11 cellular contexts compared by ENCODE assay signal in genomic region chr3:193851941-193852674, GRCh38.
DNase-seq lines count a peak whose midpoint lies in the region; ATAC-seq, FAIRE-seq and TF ChIP-seq lines count a peak whose summit lies in the region.
"Had no signal": no experiment of that assay in that cellular context is flagged by ENCODE, and none has a peak within 500 bp of the region (broad histone marks: within the 10 kb centered on the region; RNA-seq: fewer than 3 reads in every experiment).

No MANE protein-coding gene starts in this region.

- FAIRE-seq in GM12892 (lab: Jason Lieb, UNC), result no peak

- DNase-seq in Daoy (ENCODE audit: low read depth), result peak; percentile 51
- DNase-seq in SJCRH30, result peak; percentile 41 to 68
- peak in 1 of 5 donors; percentile 42 for DNase-seq in heart left ventricle
- no peak for DNase-seq in progenitor cell of endocrine pancreas (ENCODE audit: low spot score, unreplicated experiment)
- no peak for DNase-seq in foreskin keratinocyte
- DNase-seq in inferior parietal cortex (ENCODE audit: extremely low spot score), result no peak
- DNase-seq in GM12892 (ENCODE audit: insufficient read length), result no peak
- DNase-seq: activated CD4-positive, alpha-beta T cell treated with anti-CD3 and anti-CD28 coated beads, Interleukin-2, amount 50 U/mL, for 48 hours; CD8-positive, alpha-beta T cell; stimulated activated naive CD8-positive, alpha-beta T cell treated with anti-CD3 and anti-CD28 coated beads, Interleukin-15, amount 100 ng/mL, for 72 hours had no signal

- TF ChIP-seq POLR2A in heart left ventricle (IDR thresholded peaks at IDR 0.05) (no peak), GM12892 (IDR thresholded peaks at IDR 0.05; ENCODE audit: low read depth, low read length) (no peak)

- H3K4me3 ChIP-seq in SJCRH30 (peak overlapping the region; percentile 8; the same call in 1 of the 2 replicates), heart left ventricle (no peak overlapping the region)

- H3K27ac Mint-ChIP-seq in progenitor cell of endocrine pancreas, result peak overlapping the region; percentile 88
- H3K27ac Mint-ChIP-seq: CD8-positive, alpha-beta T cell; stimulated activated naive CD8-positive, alpha-beta T cell treated with anti-CD3 and anti-CD28 coated beads, Interleukin-15, amount 100 ng/mL, for 72 hours had no signal

- 43 to 60% (median 50%) methylated on average over 13 of the region's 13 CpGs for WGBS in heart left ventricle, 4 donors

- peaks cover 4% of the 10 kb centered on the region for H3K9me3 Mint-ChIP-seq in progenitor cell of endocrine pancreas (ENCODE audit: low read depth)
- H3K9me3 Mint-ChIP-seq: CD8-positive, alpha-beta T cell; stimulated activated naive CD8-positive, alpha-beta T cell treated with anti-CD3 and anti-CD28 coated beads, Interleukin-15, amount 100 ng/mL, for 72 hours had no signal

- intact Hi-C loops in heart left ventricle (cut with DNase I), result loop anchor here in 1 of 10 donors (5.0 kb wide), 1 partner anchor 55 kb away; no protein-coding TSS in a partner anchor

- H3K27me3 ChIP-seq in SJCRH30 (no peaks in the 10 kb centered on the region), heart left ventricle (no peaks in the 10 kb centered on the region), foreskin keratinocyte (no peaks in the 10 kb centered on the region)

- H3K4me1 ChIP-seq in SJCRH30, result peaks cover 15% of the 10 kb centered on the region
- H3K4me1 ChIP-seq in heart left ventricle, result peaks cover 0 to 29% (median 17%) of the 10 kb centered on the region in 12 donors
- no peaks in the 10 kb centered on the region for H3K4me1 ChIP-seq in foreskin keratinocyte

- peaks cover 5% of the 10 kb centered on the region; the same call in 1 of the 2 replicates for H3K9me3 ChIP-seq in SJCRH30 (replicated peaks)
- H3K9me3 ChIP-seq in heart left ventricle, result no peaks in the 10 kb centered on the region

- TF ChIP-seq CTCF in heart left ventricle (IDR thresholded peaks at IDR 0.05) (no peak), progenitor cell of endocrine pancreas (IDR thresholded peaks at IDR 0.05; ENCODE audit: unreplicated experiment) (no peak), foreskin keratinocyte (conservative IDR thresholded peaks at IDR 0.05) (no peak)

- H3K4me3 Mint-ChIP-seq in progenitor cell of endocrine pancreas (ENCODE audit: low read depth), result no peak overlapping the region
- H3K4me3 Mint-ChIP-seq: CD8-positive, alpha-beta T cell; stimulated activated naive CD8-positive, alpha-beta T cell treated with anti-CD3 and anti-CD28 coated beads, Interleukin-15, amount 100 ng/mL, for 72 hours had no signal

- no peaks in the 10 kb centered on the region for H3K36me3 ChIP-seq in SJCRH30
- no peaks in the 10 kb centered on the region for H3K36me3 ChIP-seq in heart left ventricle

- H3K4me1 Mint-ChIP-seq in progenitor cell of endocrine pancreas (ENCODE audit: low read depth), result peaks cover 36% of the 10 kb centered on the region
- H3K4me1 Mint-ChIP-seq: stimulated activated naive CD8-positive, alpha-beta T cell treated with anti-CD3 and anti-CD28 coated beads, Interleukin-15, amount 100 ng/mL, for 72 hours had no signal

- H3K27me3 Mint-ChIP-seq in progenitor cell of endocrine pancreas, result no peaks in the 10 kb centered on the region

- H3K27ac ChIP-seq in SJCRH30, result no peak overlapping the region
- H3K27ac ChIP-seq in heart left ventricle, result peak overlapping the region in 4 of 12 donors; percentile 11 to 32 (median 21)
- H3K27ac ChIP-seq in foreskin keratinocyte, result no peak overlapping the region

- peaks cover 3% of the 10 kb centered on the region for H3K36me3 Mint-ChIP-seq in progenitor cell of endocrine pancreas (ENCODE audit: insufficient read depth)
- H3K36me3 Mint-ChIP-seq: CD8-positive, alpha-beta T cell had no signal

- ATAC-seq in heart left ventricle (peak; percentile 47 to 58 (median 54)), foreskin keratinocyte (no peak), HG02852 (IDR thresholded peaks at IDR 0.05; ENCODE audit: unreplicated experiment) (no peak)
- ATAC-seq: CD8-positive, alpha-beta T cell; stimulated activated naive CD8-positive, alpha-beta T cell treated with anti-CD3 and anti-CD28 coated beads, Interleukin-15, amount 100 ng/mL, for 72 hours had no signal

Comparison
In these comparisons a context has a peak if more than half of its experiments do, and no peak if none do; other contexts are left out.
1. DNase-seq: peak in Daoy (single experiment) and SJCRH30 (2 of 2); none in progenitor cell of endocrine pancreas (single experiment), foreskin keratinocyte (0 of 2), inferior parietal cortex (single experiment) and GM12892 (single experiment).
2. ATAC-seq: peak in heart left ventricle (4 of 4); none in foreskin keratinocyte (single experiment) and HG02852 (single experiment).